Comparison of ENCODE assay signal across 1 cellular context in the genomic region with DNA sequence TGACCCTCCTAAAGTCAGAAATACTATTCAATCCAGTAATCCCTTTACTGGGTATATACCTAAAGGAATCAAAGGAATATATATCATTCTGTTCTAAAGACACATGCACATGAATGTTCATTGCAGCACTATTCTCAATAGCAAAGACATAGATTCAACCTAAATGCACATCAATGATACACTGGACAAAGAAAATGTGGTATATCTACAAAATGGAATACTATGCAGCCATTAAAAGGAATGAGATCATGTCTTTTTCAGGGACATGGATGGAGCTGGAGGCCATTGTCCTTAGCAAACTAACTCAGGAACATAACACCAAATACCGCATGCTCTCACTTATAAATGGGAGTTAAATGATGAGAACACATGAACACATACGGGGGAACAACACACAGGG.
TF ChIP-seq lines count a peak whose summit lies in the region.

No MANE protein-coding gene starts in this region.

TF ChIP-seq in WTC11, 78 proteins besides CTCF, POLR2A, EP300 and RAD21 (continued from another document):
- TF ChIP-seq, protein P1, sequence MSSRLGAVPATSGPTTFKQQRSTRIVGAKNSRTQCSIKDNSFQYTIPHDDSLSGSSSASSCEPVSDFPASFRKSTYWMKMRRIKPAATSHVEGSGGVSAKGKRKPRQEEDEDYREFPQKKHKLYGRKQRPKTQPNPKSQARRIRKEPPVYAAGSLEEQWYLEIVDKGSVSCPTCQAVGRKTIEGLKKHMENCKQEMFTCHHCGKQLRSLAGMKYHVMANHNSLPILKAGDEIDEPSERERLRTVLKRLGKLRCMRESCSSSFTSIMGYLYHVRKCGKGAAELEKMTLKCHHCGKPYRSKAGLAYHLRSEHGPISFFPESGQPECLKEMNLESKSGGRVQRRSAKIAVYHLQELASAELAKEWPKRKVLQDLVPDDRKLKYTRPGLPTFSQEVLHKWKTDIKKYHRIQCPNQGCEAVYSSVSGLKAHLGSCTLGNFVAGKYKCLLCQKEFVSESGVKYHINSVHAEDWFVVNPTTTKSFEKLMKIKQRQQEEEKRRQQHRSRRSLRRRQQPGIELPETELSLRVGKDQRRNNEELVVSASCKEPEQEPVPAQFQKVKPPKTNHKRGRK (CRISPR knock-in tag; IDR thresholded peaks at IDR 0.05; ENCODE audit: borderline replicate concordance), result no peak
